ENCODE assay signal across 2 cellular contexts in genomic region chr12:25245491-25245890, GRCh38.
TF ChIP-seq lines count a peak whose summit lies in the region.

No MANE protein-coding gene starts in this region.

TF ChIP-seq in A549, 52 proteins besides CTCF, POLR2A, EP300 and RAD21:
- TF ChIP-seq MAFK (IDR thresholded peaks at IDR 0.05; ENCODE audit: partially characterized antibody) (peak; percentile 19), BHLHE40 (IDR thresholded peaks at IDR 0.05; ENCODE audit: low read depth, low read length) (no peak)

TF ChIP-seq in K562, 482 proteins besides CTCF, POLR2A, EP300 and RAD21:
- no peak for TF ChIP-seq ZNF354B (CRISPR knock-in tag; IDR thresholded peaks at IDR 0.05)
- peak; percentile 43 for TF ChIP-seq TCF3 (CRISPR knock-in tag; IDR thresholded peaks at IDR 0.05)
- peak; percentile 57 for TF ChIP-seq TAL1 (IDR thresholded peaks at IDR 0.05)
- no peak for TF ChIP-seq HCFC1 (IDR thresholded peaks at IDR 0.05; ENCODE audit: low read depth, low read length)
- TF ChIP-seq TFAM (CRISPR knock-in tag; conservative IDR thresholded peaks at IDR 0.05) = no peak
- TF ChIP-seq HMGXB4 (CRISPR knock-in tag; IDR thresholded peaks at IDR 0.05) = no peak
- 0 out of 2 replicates have a peak, but pooled peaks have one; percentile 23 for TF ChIP-seq MAFK (IDR thresholded peaks at IDR 0.05; ENCODE audit: low read length)
- no peak for TF ChIP-seq GABPA (tag; conservative IDR thresholded peaks at IDR 0.05; ENCODE audit: low read depth)
- TF ChIP-seq PHF21A (IDR thresholded peaks at IDR 0.05; ENCODE audit: borderline replicate concordance, low read depth) = no peak
- peak; percentile 70 for TF ChIP-seq ARID1B (IDR thresholded peaks at IDR 0.05)
- peak; percentile 86 for TF ChIP-seq MAFG (tag; conservative IDR thresholded peaks at IDR 0.05)
- TF ChIP-seq SOX6 (IDR thresholded peaks at IDR 0.05) = 0 out of 2 replicates have a peak, but pooled peaks have one; percentile 17
- TF ChIP-seq ZNF316 (IDR thresholded peaks at IDR 0.05) = peak; percentile 93
- no peak for TF ChIP-seq ZNF212 (CRISPR knock-in tag; IDR thresholded peaks at IDR 0.05)
- TF ChIP-seq SMAD3 (CRISPR knock-in tag; conservative IDR thresholded peaks at IDR 0.05) = no peak
- peak; percentile 38 for TF ChIP-seq CBFA2T2 (conservative IDR thresholded peaks at IDR 0.05)
- no peak for TF ChIP-seq SREBF2 (CRISPR knock-in tag; IDR thresholded peaks at IDR 0.05)
- no peak for TF ChIP-seq TCF15 (CRISPR knock-in tag; IDR thresholded peaks at IDR 0.05)
- TF ChIP-seq GMEB1 (CRISPR knock-in tag; IDR thresholded peaks at IDR 0.05) = no peak
- TF ChIP-seq PRDM10 (IDR thresholded peaks at IDR 0.05; ENCODE audit: partially characterized antibody) = no peak
- TF ChIP-seq TEAD4 (IDR thresholded peaks at IDR 0.05; ENCODE audit: low read length) = peak; percentile 63
- no peak for TF ChIP-seq TEAD4 (CRISPR knock-in tag; IDR thresholded peaks at IDR 0.05; ENCODE audit: borderline replicate concordance)
- TF ChIP-seq MAFF (IDR thresholded peaks at IDR 0.05; ENCODE audit: low read length) = peak; percentile 68
- TF ChIP-seq SMARCA4 (IDR thresholded peaks at IDR 0.05) = peak; percentile 34; the same call in 1 of the 2 replicates
- peak; percentile 29 for TF ChIP-seq MEIS2 (IDR thresholded peaks at IDR 0.05; ENCODE audit: partially characterized antibody)
- TF ChIP-seq CBFA2T3 (IDR thresholded peaks at IDR 0.05) = peak; percentile 65
- peak; percentile 84 for TF ChIP-seq C11orf30 (IDR thresholded peaks at IDR 0.05; ENCODE audit: low read depth)
- no peak for TF ChIP-seq ZNF407 (IDR thresholded peaks at IDR 0.05; ENCODE audit: low read depth)
- TF ChIP-seq HMBOX1 (IDR thresholded peaks at IDR 0.05) = no peak
- no peak for TF ChIP-seq PTTG1 (tag; IDR thresholded peaks at IDR 0.05; ENCODE audit: low read depth)
- no peak for TF ChIP-seq KDM4B (IDR thresholded peaks at IDR 0.05; ENCODE audit: borderline replicate concordance in 2 of 2, low read depth in 1 of 2)
- TF ChIP-seq NCOR1 (IDR thresholded peaks at IDR 0.05) = peak; percentile 34; the same call in 1 of the 2 replicates
- no peak for TF ChIP-seq RBM17 (IDR thresholded peaks at IDR 0.05; ENCODE audit: borderline replicate concordance, low read depth, low read length)
- no peak for TF ChIP-seq ZNF609 (CRISPR knock-in tag; IDR thresholded peaks at IDR 0.05; ENCODE audit: borderline replicate concordance)
- TF ChIP-seq CREB1 (IDR thresholded peaks at IDR 0.05) = no peak
- no peak for TF ChIP-seq CREB1 (CRISPR knock-in tag; IDR thresholded peaks at IDR 0.05)
- 0 out of 2 replicates have a peak, but pooled peaks have one; percentile 15 for TF ChIP-seq KLF16 (IDR thresholded peaks at IDR 0.05)
- TF ChIP-seq NR3C1 (CRISPR knock-in tag; IDR thresholded peaks at IDR 0.05) = no peak
